1 cellular context compared by ENCODE assay signal in genomic region chr1:155003766-155004351, GRCh38.
TF ChIP-seq lines count a peak whose summit lies in the region.

No MANE protein-coding gene starts in this region.

TF ChIP-seq in HepG2, 621 proteins besides CTCF, POLR2A, EP300 and RAD21 (continues in another document):
- TF ChIP-seq ZHX1 (CRISPR knock-in tag; IDR thresholded peaks at IDR 0.05; ENCODE audit: low read depth): no peak
- 0 out of 2 replicates have a peak, but pooled peaks have one; percentile 34 for TF ChIP-seq MEF2D (CRISPR knock-in tag; IDR thresholded peaks at IDR 0.05)
- no peak for TF ChIP-seq SP1 (IDR thresholded peaks at IDR 0.05)
- TF ChIP-seq SP1 (CRISPR knock-in tag; IDR thresholded peaks at IDR 0.05): no peak
- no peak for TF ChIP-seq ZSCAN31 (CRISPR knock-in tag; IDR thresholded peaks at IDR 0.05; ENCODE audit: low read depth)
- TF ChIP-seq TIGD3 (CRISPR knock-in tag; IDR thresholded peaks at IDR 0.05; ENCODE audit: borderline replicate concordance): 0 out of 2 replicates have a peak, but pooled peaks have one; percentile 21
- no peak for TF ChIP-seq ZNF343 (CRISPR knock-in tag; IDR thresholded peaks at IDR 0.05)
- TF ChIP-seq HNRNPK (IDR thresholded peaks at IDR 0.05; ENCODE audit: low read depth, low read length, poor library complexity, severe bottlenecking): peak; percentile 17
- TF ChIP-seq ZNF687 (CRISPR knock-in tag; IDR thresholded peaks at IDR 0.05): peak; percentile 77
- peak; percentile 58; the same call in 1 of the 2 replicates for TF ChIP-seq SALL2 (CRISPR knock-in tag; IDR thresholded peaks at IDR 0.05)
- TF ChIP-seq ZNF430 (CRISPR knock-in tag; IDR thresholded peaks at IDR 0.05): no peak
- TF ChIP-seq FOXO4 (CRISPR knock-in tag; conservative IDR thresholded peaks at IDR 0.05): 0 out of 2 replicates have a peak, but pooled peaks have one; percentile 10
- TF ChIP-seq SUZ12 (IDR thresholded peaks at IDR 0.05; ENCODE audit: low read depth, low read length): no peak
- TF ChIP-seq SRSF1 (optimal IDR thresholded peaks at IDR 0.05; ENCODE audit: low read depth, low read length): peak; percentile 65
- no peak for TF ChIP-seq ZNF577 (CRISPR knock-in tag; IDR thresholded peaks at IDR 0.05; ENCODE audit: borderline replicate concordance, low read depth)
- no peak for TF ChIP-seq BCL3 (CRISPR knock-in tag; IDR thresholded peaks at IDR 0.05)
- peak; percentile 29; the same call in 1 of the 2 replicates for TF ChIP-seq ARID5B (CRISPR knock-in tag; IDR thresholded peaks at IDR 0.05)
- TF ChIP-seq CC2D1A (CRISPR knock-in tag; IDR thresholded peaks at IDR 0.05): no peak
- TF ChIP-seq MAFG (CRISPR knock-in tag; IDR thresholded peaks at IDR 0.05): no peak
- TF ChIP-seq BCL6 (CRISPR knock-in tag; IDR thresholded peaks at IDR 0.05): 0 out of 2 replicates have a peak, but pooled peaks have one; percentile 17
- peak; percentile 65; the same call in 1 of the 2 replicates for TF ChIP-seq ZNF281 (CRISPR knock-in tag; IDR thresholded peaks at IDR 0.05; ENCODE audit: borderline replicate concordance)
- no peak for TF ChIP-seq ZC3H13 (CRISPR knock-in tag; IDR thresholded peaks at IDR 0.05)
- TF ChIP-seq CREB3 (CRISPR knock-in tag; IDR thresholded peaks at IDR 0.05): no peak
- TF ChIP-seq CBX5 (CRISPR knock-in tag; IDR thresholded peaks at IDR 0.05; ENCODE audit: borderline replicate concordance): no peak
- no peak for TF ChIP-seq ZSCAN29 (CRISPR knock-in tag; conservative IDR thresholded peaks at IDR 0.05)
- TF ChIP-seq ZNF678 (CRISPR knock-in tag; IDR thresholded peaks at IDR 0.05): no peak
- TF ChIP-seq SMAD9 (CRISPR knock-in tag; IDR thresholded peaks at IDR 0.05): no peak
- TF ChIP-seq TARDBP (CRISPR knock-in tag; IDR thresholded peaks at IDR 0.05): no peak
- no peak for TF ChIP-seq KLF6 (CRISPR knock-in tag; IDR thresholded peaks at IDR 0.05)
- TF ChIP-seq NR2F6 (IDR thresholded peaks at IDR 0.05): peak; percentile 52
- peak; percentile 52; the same call in 1 of the 2 replicates for TF ChIP-seq NR2F6 (CRISPR knock-in tag; IDR thresholded peaks at IDR 0.05)
- no peak for TF ChIP-seq HNRNPH1 (optimal IDR thresholded peaks at IDR 0.05; ENCODE audit: low read depth, low read length)
- TF ChIP-seq PRDM10 (CRISPR knock-in tag; IDR thresholded peaks at IDR 0.05; ENCODE audit: low read depth): 0 out of 2 replicates have a peak, but pooled peaks have one; percentile 23
- peak; percentile 67; the same call in 1 of the 2 replicates for TF ChIP-seq MAX (IDR thresholded peaks at IDR 0.05)
